In the genomic region with DNA sequence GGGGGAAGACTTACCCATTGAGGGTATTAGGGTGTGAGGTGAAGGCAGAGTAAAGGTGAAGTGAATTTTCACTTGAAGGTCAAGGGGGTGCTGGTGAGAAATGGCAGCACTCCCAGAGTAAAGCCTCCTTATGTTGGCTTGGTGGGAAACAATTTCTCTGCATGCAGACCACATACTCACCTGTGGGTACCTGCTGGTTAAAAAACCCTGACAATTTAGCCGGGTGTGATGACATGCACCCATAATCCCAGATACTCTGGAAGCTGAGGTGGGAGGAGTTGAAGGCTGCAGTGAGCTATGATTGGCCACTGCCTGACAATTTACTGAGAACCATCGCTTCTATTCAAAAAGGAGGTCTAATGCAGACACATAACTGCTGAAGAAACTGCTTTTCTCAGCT, we compare ENCODE assay signal across 34 cellular contexts.
"Had no signal": no experiment of that assay in that cellular context is flagged by ENCODE, and none has a peak within 500 bp of the region (broad histone marks: within the 10 kb centered on the region; RNA-seq: fewer than 3 reads in every experiment).

No MANE protein-coding gene starts in this region.

- H3K9me3 ChIP-seq: adrenal gland, colonic mucosa, gastroesophageal sphincter had no signal

- H3K27ac ChIP-seq: adrenal gland, body of pancreas, colonic mucosa, epithelial cell of prostate, esophagus squamous epithelium, gastroesophageal sphincter, WERI-Rb-1 had no signal

- H3K27me3 Mint-ChIP-seq: activated CD4-positive, alpha-beta memory T cell treated with anti-CD3 and anti-CD28 coated beads for 36 hours; activated CD4-positive, alpha-beta T cell treated with anti-CD3 and anti-CD28 coated beads for 36 hours; activated CD4-positive, alpha-beta T cell treated with anti-CD3 and anti-CD28 coated beads, Interleukin-2, amount 10 ng/mL, durations not matched to agents 24 days and 14 days; activated CD8-positive, alpha-beta memory T cell treated with anti-CD3 and anti-CD28 coated beads, Interleukin-2, amount 10 ng/mL, durations not matched to agents 7 days and 5 days; activated naive CD4-positive, alpha-beta T cell treated with anti-CD3 and anti-CD28 coated beads, Interleukin-2, amount 50 U/mL, for 24 hours; activated naive CD8-positive, alpha-beta T cell treated with anti-CD3 and anti-CD28 coated beads for 36 hours; activated naive CD8-positive, alpha-beta T cell treated with anti-CD3 and anti-CD28 coated beads, Interleukin-2, amount 50 U/mL, for 24 hours; activated T-cell treated with anti-CD3 and anti-CD28 coated beads, Interleukin-2, amount 50 U/mL, for 24 hours; T-helper 17 cell had no signal

- H3K4me3 ChIP-seq: adrenal gland, body of pancreas, colonic mucosa, esophagus squamous epithelium, gastroesophageal sphincter had no signal

- H3K27me3 ChIP-seq: adrenal gland, body of pancreas, colonic mucosa, esophagus squamous epithelium, gastroesophageal sphincter had no signal

- DNase-seq: activated CD4-positive, alpha-beta memory T cell treated with anti-CD3 and anti-CD28 coated beads for 36 hours; activated CD4-positive, alpha-beta T cell treated with anti-CD3 and anti-CD28 coated beads for 36 hours; activated CD4-positive, alpha-beta T cell treated with anti-CD3 and anti-CD28 coated beads, Interleukin-2, amount 10 ng/mL, durations not matched to agents 24 days and 14 days; activated CD4-positive, CD25-positive, alpha-beta regulatory T cell; activated CD4-positive, CD25-positive, alpha-beta regulatory T cell treated with anti-CD3 and anti-CD28 coated beads, Interleukin-2, amount 50 U/mL, for 72 hours; activated CD8-positive, alpha-beta memory T cell treated with anti-CD3 and anti-CD28 coated beads, Interleukin-2, amount 10 ng/mL, durations not matched to agents 7 days and 5 days; activated CD8-positive, alpha-beta memory T cell treated with anti-CD3 and anti-CD28 coated beads, Interleukin-2, amount 50 U/mL, for 4 hours; activated CD8-positive, alpha-beta T cell treated with anti-CD3 and anti-CD28 coated beads, Interleukin-2, amount 10 ng/mL, durations not matched to agents 7 days and 5 days; activated effector memory CD4-positive, alpha-beta T cell treated with anti-CD3 and anti-CD28 coated beads, Interleukin-2, amount 50 U/mL, for 16 hours; activated naive CD4-positive, alpha-beta T cell treated with anti-CD3 and anti-CD28 coated beads for 36 hours; activated naive CD8-positive, alpha-beta T cell treated with anti-CD3 and anti-CD28 coated beads for 36 hours; activated naive CD8-positive, alpha-beta T cell treated with anti-CD3 and anti-CD28 coated beads, Interleukin-2, amount 50 U/mL, for 24 hours; activated T-cell treated with anti-CD3 and anti-CD28 coated beads for 4 hours; activated T-cell treated with anti-CD3 and anti-CD28 coated beads, Interleukin-2, amount 50 U/mL, for 24 hours; adrenal gland; amygdala; aorta; body of pancreas; caudate nucleus; cerebellar nuclear complex; colonic mucosa; effector CD8-positive, alpha-beta T cell; esophagus squamous epithelium; foreskin melanocyte; T-helper 1 cell; T-helper 17 cell; T1000; WERI-Rb-1 had no signal

- H3K36me3 ChIP-seq: colonic mucosa had no signal

- H3K27ac Mint-ChIP-seq: activated CD4-positive, alpha-beta memory T cell treated with anti-CD3 and anti-CD28 coated beads for 36 hours; activated CD4-positive, alpha-beta T cell treated with anti-CD3 and anti-CD28 coated beads for 36 hours; activated CD4-positive, alpha-beta T cell treated with anti-CD3 and anti-CD28 coated beads, Interleukin-2, amount 10 ng/mL, durations not matched to agents 24 days and 14 days; activated CD8-positive, alpha-beta memory T cell treated with anti-CD3 and anti-CD28 coated beads, Interleukin-2, amount 10 ng/mL, durations not matched to agents 7 days and 5 days; activated CD8-positive, alpha-beta T cell treated with anti-CD3 and anti-CD28 coated beads, Interleukin-2, amount 10 ng/mL, durations not matched to agents 7 days and 5 days; activated naive CD4-positive, alpha-beta T cell treated with anti-CD3 and anti-CD28 coated beads for 36 hours; activated naive CD4-positive, alpha-beta T cell treated with anti-CD3 and anti-CD28 coated beads, Interleukin-2, amount 50 U/mL, for 24 hours; activated naive CD8-positive, alpha-beta T cell treated with anti-CD3 and anti-CD28 coated beads for 36 hours; activated naive CD8-positive, alpha-beta T cell treated with anti-CD3 and anti-CD28 coated beads, Interleukin-2, amount 50 U/mL, for 24 hours; activated T-cell treated with anti-CD3 and anti-CD28 coated beads, Interleukin-2, amount 50 U/mL, for 24 hours; activated T-helper 2 cell treated with anti-CD3 and anti-CD28 coated beads, Interferon-gamma antibody, Interleukin-2, Interleukin-4, amounts not matched to agents 10 μg/mL and 5 μg/mL and 100 μg/mL, durations not matched to agents 14 hours and 24 hours and 36 hours; T-helper 17 cell; T-helper 2 cell treated with Interferon-gamma antibody and Interleukin-4, amounts not matched to agents 5 μg/mL and 100 μg/mL, for 36 hours had no signal

- H3K9me3 Mint-ChIP-seq: activated naive CD8-positive, alpha-beta T cell treated with anti-CD3 and anti-CD28 coated beads, Interleukin-2, amount 50 U/mL, for 24 hours had no signal

- H3K4me3 Mint-ChIP-seq: activated CD4-positive, alpha-beta memory T cell treated with anti-CD3 and anti-CD28 coated beads for 36 hours; activated CD4-positive, alpha-beta T cell treated with anti-CD3 and anti-CD28 coated beads for 36 hours; activated CD4-positive, alpha-beta T cell treated with anti-CD3 and anti-CD28 coated beads, Interleukin-2, amount 10 ng/mL, durations not matched to agents 24 days and 14 days; activated CD8-positive, alpha-beta memory T cell treated with anti-CD3 and anti-CD28 coated beads, Interleukin-2, amount 10 ng/mL, durations not matched to agents 7 days and 5 days; activated CD8-positive, alpha-beta T cell treated with anti-CD3 and anti-CD28 coated beads, Interleukin-2, amount 10 ng/mL, durations not matched to agents 7 days and 5 days; activated naive CD4-positive, alpha-beta T cell treated with anti-CD3 and anti-CD28 coated beads for 36 hours; activated naive CD4-positive, alpha-beta T cell treated with anti-CD3 and anti-CD28 coated beads, Interleukin-2, amount 50 U/mL, for 24 hours; activated naive CD8-positive, alpha-beta T cell treated with anti-CD3 and anti-CD28 coated beads for 36 hours; activated naive CD8-positive, alpha-beta T cell treated with anti-CD3 and anti-CD28 coated beads, Interleukin-2, amount 50 U/mL, for 24 hours; activated T-cell treated with anti-CD3 and anti-CD28 coated beads, Interleukin-2, amount 50 U/mL, for 24 hours; activated T-helper 1 cell treated with anti-CD3 and anti-CD28 coated beads, Interleukin-12 subunit alpha, Interleukin-12 subunit beta, Interleukin-2, Interleukin-4 antibody, amounts not matched to agents 30 ng/mL and 10 ng/mL and 1 ng/mL, durations not matched to agents 14 hours and 24 hours and 36 hours; T-helper 17 cell; T-helper 2 cell treated with Interferon-gamma antibody and Interleukin-4, amounts not matched to agents 5 μg/mL and 100 μg/mL, for 36 hours had no signal

- ATAC-seq: activated CD4-positive, alpha-beta T cell treated with anti-CD3 and anti-CD28 coated beads for 36 hours; activated CD8-positive, alpha-beta memory T cell treated with anti-CD3 and anti-CD28 coated beads, Interleukin-2, amount 10 ng/mL, durations not matched to agents 7 days and 5 days; activated CD8-positive, alpha-beta T cell treated with anti-CD3 and anti-CD28 coated beads, Interleukin-2, amount 10 ng/mL, durations not matched to agents 7 days and 5 days; activated naive CD8-positive, alpha-beta T cell treated with anti-CD3 and anti-CD28 coated beads, Interleukin-2, amount 50 U/mL, for 24 hours; body of pancreas; gastroesophageal sphincter; T-helper 17 cell had no signal
